8 cellular contexts compared by ENCODE assay signal in genomic region chr3:135965506-135966348, GRCh38. TPM values are rescaled to one million over a fixed set of nuclear protein-coding genes. Genes with fewer than 3 reads are reported as not detected.
A peak's percentile ranks its signal among the peaks of the same experiment; 100 is the strongest.
DNase-seq lines count a peak whose midpoint lies in the region; ATAC-seq, FAIRE-seq and TF ChIP-seq lines count a peak whose summit lies in the region.

Gene PPP2R3A (plus strand): TSS chr3:135965728. CDS start chr3:136001499, 35,771 bp downstream.

- ATAC-seq in GM19395 (IDR thresholded peaks at IDR 0.05; ENCODE audit: unreplicated experiment), result peak; percentile 85
- peak; percentile 77 for ATAC-seq in HG03520 (IDR thresholded peaks at IDR 0.05; ENCODE audit: unreplicated experiment)

- peaks cover 10% of the 10 kb centered on the region for H3K4me1 ChIP-seq in endothelial cell of umbilical vein (ENCODE audit: control insufficient read depth, extremely low read depth, insufficient read depth, low read length)

- peaks cover 15% of the 10 kb centered on the region for H3K9me3 Mint-ChIP-seq in mesothelial cell of epicardium

- intact Hi-C loops in endothelial cell of umbilical vein (cut with micrococcal nuclease), result loop anchor here (1.0 kb wide), 4 partner anchors 27 to 1087 kb away; partner anchors contain the start of gene MSL2

- POLR2A ChIA-PET in endothelial cell of umbilical vein (lab: Charles Lee), result interaction anchor here (0.9 to 1.3 kb wide), 4 partner anchors 26 to 1171 kb away, joined by 3 to 7 read pairs (median 4); partner anchors contain the start of gene EPHB1

- H4K20me1 ChIP-seq in endothelial cell of umbilical vein (replicated peaks; ENCODE audit: control insufficient read depth, extremely low read depth, insufficient read depth, low read length), result no peaks in the 10 kb centered on the region

- CTCF ChIA-PET in endothelial cell of umbilical vein (lab: Charles Lee), result interaction anchor here (1.1 to 4.0 kb wide), 4 partner anchors 26 to 786 kb away, joined by 3 to 52 read pairs (median 10); partner anchors contain the start of gene STAG1

- no peaks in the 10 kb centered on the region for H3K79me2 ChIP-seq in endothelial cell of umbilical vein (ENCODE audit: control insufficient read depth, insufficient read depth, low read length)

- H3K4me2 ChIP-seq in endothelial cell of umbilical vein (ENCODE audit: insufficient read depth, low read length), result peak within 1 kb of the TSS; percentile 86

- peak within 1 kb of the TSS; percentile 89 for H2AFZ ChIP-seq in endothelial cell of umbilical vein (ENCODE audit: low read depth, low read length)

- peak; percentile 37 for TF ChIP-seq POLR2A in endothelial cell of umbilical vein (IDR thresholded peaks at IDR 0.05; ENCODE audit: low read depth, low read length)

- peak within 1 kb of the TSS; percentile 88 for H3K9ac ChIP-seq in endothelial cell of umbilical vein (replicated peaks; ENCODE audit: extremely low read depth, insufficient read depth, low read length)

- dilution Hi-C loops in endothelial cell of umbilical vein (cut with MboI; ENCODE audit: extremely low pct_ligation_motif_present, low sequenced_read_pairs), result no loop called here

- peaks cover 10% of the 10 kb centered on the region for H3K36me3 Mint-ChIP-seq in mesothelial cell of epicardium

- FAIRE-seq in endothelial cell of umbilical vein (lab: Jason Lieb, UNC), result peak; percentile 84

- peak within 1 kb of the TSS; percentile 82 for H3K4me3 Mint-ChIP-seq in mesothelial cell of epicardium

- BruUV-seq in endothelial cell of umbilical vein (replicated peaks; lab: Mats Ljungman, UMichigan), result no TSS peak

- no peaks in the 10 kb centered on the region for H3K27me3 Mint-ChIP-seq in mesothelial cell of epicardium (ENCODE audit: low read depth)

- peak; percentile 92 for DNase-seq in Ammon's horn (ENCODE audit: low spot score)
- peak; percentile 78 for DNase-seq in NOMO-1 treated with DMSO at 0.1 percent for 48 hours (lab: John Stamatoyannopoulos, UW; ENCODE audit: unreplicated experiment)
- DNase-seq in activated T-cell treated with anti-CD3 and anti-CD28 coated beads for 4 hours, result peak; percentile 38
- peak; percentile 88 for DNase-seq in endothelial cell of umbilical vein (ENCODE audit: low read depth, low spot score)
- DNase-seq in mesothelial cell of epicardium (ENCODE audit: low spot score in 2 of 2, unreplicated experiment in 2 of 2), result peak; percentile 82 to 88
- peak; percentile 31 for DNase-seq in stimulated activated CD8-positive, alpha-beta memory T cell treated with anti-CD3 and anti-CD28 coated beads, Interleukin-15, amount 100 ng/mL, for 1 hour (ENCODE audit: low read depth)

- no peaks in the 10 kb centered on the region for H3K36me3 ChIP-seq in endothelial cell of umbilical vein (ENCODE audit: control insufficient read depth in 2 of 2, extremely low read depth in 1 of 2, insufficient read depth in 2 of 2, low read length in 2 of 2)

- H3K27ac Mint-ChIP-seq in mesothelial cell of epicardium, result peak within 1 kb of the TSS; percentile 85

- peaks cover 22% of the 10 kb centered on the region for H3K4me1 Mint-ChIP-seq in mesothelial cell of epicardium

- peak within 1 kb of the TSS; percentile 63 for H3K27ac ChIP-seq in endothelial cell of umbilical vein (ENCODE audit: insufficient read depth, low read depth, low read length)

- H3K27me3 ChIP-seq in endothelial cell of umbilical vein (ENCODE audit: control insufficient read depth in 2 of 2, insufficient read depth in 2 of 2, low read length in 2 of 2), result peaks cover 5 to 6% of the 10 kb centered on the region in 2 experiments

- no peaks in the 10 kb centered on the region for H3K9me1 ChIP-seq in endothelial cell of umbilical vein (replicated peaks; ENCODE audit: control insufficient read depth, extremely low read depth, insufficient read depth, low read length)

- TF ChIP-seq CTCF in endothelial cell of umbilical vein (IDR thresholded peaks at IDR 0.05; ENCODE audit: extremely low read depth in 1 of 2, insufficient read depth in 1 of 2, low read depth in 1 of 2, low read length in 2 of 2), result no peak
- TF ChIP-seq CTCF in mesothelial cell of epicardium (IDR thresholded peaks at IDR 0.05; ENCODE audit: unreplicated experiment), result no peak

- H3K9me3 ChIP-seq in endothelial cell of umbilical vein (replicated peaks; ENCODE audit: control insufficient read depth, insufficient read depth, low read length), result no peaks in the 10 kb centered on the region

- peak within 1 kb of the TSS; percentile 61 to 95 (median 92) for H3K4me3 ChIP-seq in endothelial cell of umbilical vein (replicated peaks in 1 of 3; ENCODE audit: insufficient read depth in 1 of 3, low read depth in 1 of 3, low read length in 3 of 3)

TF ChIP-seq in endothelial cell of umbilical vein, 7 proteins besides CTCF, POLR2A, EP300 and RAD21:
- peak; percentile 47 for TF ChIP-seq POLR2AphosphoS5 (IDR thresholded peaks at IDR 0.05; ENCODE audit: insufficient read depth, low read depth, low read length)
- peak; percentile 14 for TF ChIP-seq MAX (IDR thresholded peaks at IDR 0.05; ENCODE audit: insufficient read depth, insufficient read length)
- TF ChIP-seq FOS (IDR thresholded peaks at IDR 0.05; ENCODE audit: borderline replicate concordance, insufficient read depth, low read length), result no peak
- TF ChIP-seq GATA2 (IDR thresholded peaks at IDR 0.05; ENCODE audit: insufficient read depth, insufficient read length, low read depth, low read length), result no peak

RNA-seq across cellular contexts. Expression of gene PPP2R3A, which starts in this region (rescaled TPM):
- total RNA-seq in endothelial cell of umbilical vein, result 13.8 and 14.6 TPM in 2 replicates
- 3.1 and 3.3 TPM in 2 replicates for polyA plus RNA-seq in endothelial cell of umbilical vein
- polyA plus RNA-seq in endothelial cell of umbilical vein (2011; cell fraction: cytosol; rRNA removed), result 4.5 and 4.9 TPM in 2 replicates
- polyA plus RNA-seq in endothelial cell of umbilical vein (2011; cell fraction: nucleus; rRNA removed), result 5.2 and 5.8 TPM in 2 replicates
- polyA plus RNA-seq in endothelial cell of umbilical vein (2012), result 7.0 and 7.6 TPM in 2 replicates
- polyA minus RNA-seq in endothelial cell of umbilical vein, result 18.2 and 21.0 TPM in 2 replicates
- polyA minus RNA-seq in endothelial cell of umbilical vein (2011; cell fraction: cytosol; rRNA and poly(A)+ RNA removed), result 0.41 TPM
- 20.0 and 26.3 TPM in 2 replicates for polyA minus RNA-seq in endothelial cell of umbilical vein (2011; cell fraction: nucleus; rRNA and poly(A)+ RNA removed)
- 18.7 to 19.8 TPM (median 18.9 TPM) in 3 replicates for total RNA-seq in mesothelial cell of epicardium

Comparison
In these comparisons a context has a peak if more than half of its experiments do, and no peak if none do; other contexts are left out.
1. Peak in every context shown above with its lines: DNase-seq, ATAC-seq, H3K4me3 ChIP-seq and H3K27ac ChIP-seq.
2. DNase-seq: peak in every context shown above with its lines; median percentile 92 in Ammon's horn; 88 in endothelial cell of umbilical vein; 85 in mesothelial cell of epicardium; 78 in NOMO-1 treated with DMSO at 0.1 percent for 48 hours; 38 in activated T-cell treated with anti-CD3 and anti-CD28 coated beads for 4 hours; 31 in stimulated activated CD8-positive, alpha-beta memory T cell treated with anti-CD3 and anti-CD28 coated beads, Interleukin-15, amount 100 ng/mL, for 1 hour.